Comparison of ENCODE assay signal across 12 cellular contexts in genomic region chr19:29672319-29672932, GRCh38. TPM values are rescaled to one million over a fixed set of nuclear protein-coding genes. Genes with fewer than 3 reads are reported as not detected.
DNase-seq lines count a peak whose midpoint lies in the region; ATAC-seq, FAIRE-seq and TF ChIP-seq lines count a peak whose summit lies in the region.
"Had no signal": no experiment of that assay in that cellular context is flagged by ENCODE, and none has a peak within 500 bp of the region (broad histone marks: within the 10 kb centered on the region; RNA-seq: fewer than 3 reads in every experiment).

No MANE protein-coding gene starts in this region.

- H3K4me1 Mint-ChIP-seq in activated CD4-positive, alpha-beta memory T cell treated with anti-CD3 and anti-CD28 coated beads for 36 hours (ENCODE audit: low read depth) = peaks cover 90% of the 10 kb centered on the region

- no peak overlapping the region for H3K9ac ChIP-seq in keratinocyte (ENCODE audit: control insufficient read depth, extremely low read depth, insufficient read depth, low read length)

- H3K27me3 ChIP-seq in keratinocyte (ENCODE audit: control insufficient read depth, extremely low read depth, insufficient read depth, low read length) = no peaks in the 10 kb centered on the region

- no peaks in the 10 kb centered on the region for H3K9me3 ChIP-seq in keratinocyte (ENCODE audit: control insufficient read depth, low read depth, low read length)

- peaks cover 23 to 25% of the 10 kb centered on the region in 2 experiments for H3K36me3 ChIP-seq in keratinocyte (ENCODE audit: control insufficient read depth in 2 of 2, extremely low read depth in 1 of 2, insufficient read depth in 2 of 2, low read length in 2 of 2)

- TF ChIP-seq CTCF in keratinocyte (optimal IDR thresholded peaks at IDR 0.05 in 1 of 3, IDR thresholded peaks at IDR 0.05 in 1 of 3, conservative IDR thresholded peaks at IDR 0.05 in 1 of 3; ENCODE audit: extremely low read depth in 1 of 3, insufficient read depth in 2 of 3, low read length in 3 of 3) = no peak

- no peak overlapping the region for H3K4me2 ChIP-seq in keratinocyte (ENCODE audit: control insufficient read depth, extremely low read depth, insufficient read depth, low read depth, low read length)

- peaks cover 58% of the 10 kb centered on the region for H3K36me3 Mint-ChIP-seq in activated CD4-positive, alpha-beta memory T cell treated with anti-CD3 and anti-CD28 coated beads for 36 hours

- no peaks in the 10 kb centered on the region for H3K9me3 Mint-ChIP-seq in activated CD4-positive, alpha-beta memory T cell treated with anti-CD3 and anti-CD28 coated beads for 36 hours
- H3K9me3 Mint-ChIP-seq: dendritic cell treated with granulocyte-macrophage colony-stimulating factor and Interleukin-4, amounts not matched to agents 40 ng/mL and 50 ng/mL, for 4 days had no signal

- H3K9me1 ChIP-seq in keratinocyte (ENCODE audit: control insufficient read depth, extremely low read depth, insufficient read depth, low read length) = peaks cover 13% of the 10 kb centered on the region

- H3K4me3 Mint-ChIP-seq in activated CD4-positive, alpha-beta memory T cell treated with anti-CD3 and anti-CD28 coated beads for 36 hours = peak overlapping the region; percentile 66
- H3K4me3 Mint-ChIP-seq: dendritic cell treated with granulocyte-macrophage colony-stimulating factor and Interleukin-4, amounts not matched to agents 40 ng/mL and 50 ng/mL, for 4 days had no signal

- CTCF ChIA-PET in activated CD4-positive, alpha-beta memory T cell treated with anti-CD3 and anti-CD28 coated beads for 36 hours (lab: Charles Lee) = interaction anchor here (0.9 to 4.7 kb wide), 16 partner anchors 8 to 409 kb away, joined by 3 to 45 read pairs (median 8); partner anchors contain the start of genes C19orf12 and POP4
- CTCF ChIA-PET in HEK293T (lab: Yijun Ruan, JAX) = interaction anchor here (2.1 kb wide), 1 partner anchor 44 kb away, joined by 5 read pairs; no protein-coding TSS in a partner anchor

- POLR2A ChIA-PET in activated CD4-positive, alpha-beta memory T cell treated with anti-CD3 and anti-CD28 coated beads for 36 hours (lab: Charles Lee) = interaction anchor here (1.0 to 3.0 kb wide), 12 partner anchors 9 to 85 kb away, joined by 3 to 24 read pairs (median 5); partner anchors contain the start of genes C19orf12 and POP4
- POLR2A ChIA-PET in HEK293T (lab: Yijun Ruan, JAX) = interaction anchor here (0.8 to 2.2 kb wide), 2 partner anchors 43 to 66 kb away, joined by 4 to 10 read pairs; partner anchors contain the start of genes C19orf12 and POP4

- dilution Hi-C loops in keratinocyte (cut with MboI; ENCODE audit: extremely low pct_ligation_motif_present, low sequenced_read_pairs) = no loop called here

- no peak for ATAC-seq in HG03139 (IDR thresholded peaks at IDR 0.05; ENCODE audit: unreplicated experiment)

- H3K27ac ChIP-seq in keratinocyte (ENCODE audit: control insufficient read depth, insufficient read depth, low read length) (no peak overlapping the region), temporal lobe (ENCODE audit: low read depth, low read length) (peak overlapping the region; percentile 64)

- no peaks in the 10 kb centered on the region for H3K27me3 Mint-ChIP-seq in activated CD4-positive, alpha-beta memory T cell treated with anti-CD3 and anti-CD28 coated beads for 36 hours
- H3K27me3 Mint-ChIP-seq: dendritic cell treated with granulocyte-macrophage colony-stimulating factor and Interleukin-4, amounts not matched to agents 40 ng/mL and 50 ng/mL, for 4 days had no signal

- FAIRE-seq in keratinocyte (lab: Jason Lieb, UNC) = peak; percentile 32
- FAIRE-seq: G401.6 had no signal

- H2AFZ ChIP-seq in keratinocyte (ENCODE audit: control insufficient read depth, low read length) = no peak overlapping the region

- H4K20me1 ChIP-seq in keratinocyte (ENCODE audit: control insufficient read depth, extremely low read depth, insufficient read depth, low read length) = peaks cover 34% of the 10 kb centered on the region

- peak; percentile 37 for DNase-seq in activated T-cell treated with anti-CD3 and anti-CD28 coated beads, Interleukin-2, amount 50 U/mL, for 1 hour
- DNase-seq in activated T-cell treated with anti-CD3 and anti-CD28 coated beads for 4 hours (no peak), keratinocyte (ENCODE audit: low read depth, low spot score) (no peak), HEK293T (ENCODE audit: extremely low spot score) (no peak), NCI-H1930 (lab: John Stamatoyannopoulos, UW) (no peak)
- no peak for DNase-seq in activated CD4-positive, alpha-beta memory T cell treated with anti-CD3 and anti-CD28 coated beads for 36 hours
- DNase-seq: ACHN, NCI-H1694 had no signal

- H3K4me3 ChIP-seq in keratinocyte (ENCODE audit: control insufficient read depth in 2 of 3, extremely low read depth in 1 of 3, insufficient read depth in 2 of 3, low read depth in 1 of 3, low read length in 3 of 3) = no peak overlapping the region

- H3K4me1 ChIP-seq in keratinocyte (ENCODE audit: control insufficient read depth, extremely low read depth, insufficient read depth, low read length) = peaks cover 30% of the 10 kb centered on the region

- H3K27ac Mint-ChIP-seq in activated CD4-positive, alpha-beta memory T cell treated with anti-CD3 and anti-CD28 coated beads for 36 hours = peak overlapping the region; percentile 99
- H3K27ac Mint-ChIP-seq: dendritic cell treated with granulocyte-macrophage colony-stimulating factor and Interleukin-4, amounts not matched to agents 40 ng/mL and 50 ng/mL, for 4 days had no signal

- intact Hi-C loops in activated CD4-positive, alpha-beta memory T cell treated with anti-CD3 and anti-CD28 coated beads for 36 hours (cut with micrococcal nuclease) = loop anchor here (2.0 to 5.0 kb wide), 4 partner anchors 50 to 1540 kb away; partner anchors contain the start of gene UQCRFS1

- H3K79me2 ChIP-seq in keratinocyte (ENCODE audit: control insufficient read depth, insufficient read depth, low read length) = peaks cover 70% of the 10 kb centered on the region

TF ChIP-seq in HEK293T, 16 proteins besides CTCF, POLR2A, EP300 and RAD21:
- TF ChIP-seq FOXM1 (IDR thresholded peaks at IDR 0.05; ENCODE audit: borderline replicate concordance) (no peak), SP1 (IDR thresholded peaks at IDR 0.05) (no peak), TARDBP (IDR thresholded peaks at IDR 0.05) (no peak), BHLHE40 (IDR thresholded peaks at IDR 0.05; ENCODE audit: borderline replicate concordance) (no peak), ELF4 (IDR thresholded peaks at IDR 0.05) (no peak), ARNT (IDR thresholded peaks at IDR 0.05) (no peak), FOXK2 (IDR thresholded peaks at IDR 0.05) (no peak), L3MBTL2 (conservative IDR thresholded peaks at IDR 0.05) (no peak), NFRKB (IDR thresholded peaks at IDR 0.05) (no peak), CTBP1 (IDR thresholded peaks at IDR 0.05; ENCODE audit: borderline replicate concordance) (no peak), SUZ12 (IDR thresholded peaks at IDR 0.05) (no peak), ZNF384 (IDR thresholded peaks at IDR 0.05) (no peak), FOXA1 (IDR thresholded peaks at IDR 0.05) (no peak), HDGF (IDR thresholded peaks at IDR 0.05; ENCODE audit: borderline replicate concordance) (no peak), LEF1 (IDR thresholded peaks at IDR 0.05; ENCODE audit: borderline replicate concordance) (no peak)
- TF ChIP-seq, protein P1, sequence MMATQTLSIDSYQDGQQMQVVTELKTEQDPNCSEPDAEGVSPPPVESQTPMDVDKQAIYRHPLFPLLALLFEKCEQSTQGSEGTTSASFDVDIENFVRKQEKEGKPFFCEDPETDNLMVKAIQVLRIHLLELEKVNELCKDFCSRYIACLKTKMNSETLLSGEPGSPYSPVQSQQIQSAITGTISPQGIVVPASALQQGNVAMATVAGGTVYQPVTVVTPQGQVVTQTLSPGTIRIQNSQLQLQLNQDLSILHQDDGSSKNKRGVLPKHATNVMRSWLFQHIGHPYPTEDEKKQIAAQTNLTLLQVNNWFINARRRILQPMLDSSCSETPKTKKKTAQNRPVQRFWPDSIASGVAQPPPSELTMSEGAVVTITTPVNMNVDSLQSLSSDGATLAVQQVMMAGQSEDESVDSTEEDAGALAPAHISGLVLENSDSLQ (IDR thresholded peaks at IDR 0.05) = no peak

RNA-seq across cellular contexts. Expression of gene PLEKHF1, which starts 7.2 kb away (rescaled TPM):
- total RNA-seq in activated CD4-positive, alpha-beta memory T cell treated with anti-CD3 and anti-CD28 coated beads for 36 hours = 10 to 100 TPM; 23.6 to 24.3 TPM
- 9.4 to 22.0 TPM (median 11.4 TPM) in 3 replicates for polyA plus RNA-seq in keratinocyte
- 4.2 TPM for polyA plus RNA-seq in keratinocyte (2011; ENCODE audit: low read depth)
- 7.8 and 18.2 TPM in 2 replicates for polyA plus RNA-seq in keratinocyte (2011; cell fraction: cytosol; rRNA removed)
- polyA plus RNA-seq in keratinocyte (2011; cell fraction: nucleus; rRNA removed) = 20.9 and 25.8 TPM in 2 replicates
- 8.8 and 15.1 TPM in 2 replicates for polyA plus RNA-seq in keratinocyte (2012; ENCODE audit: low replicate concordance)
- polyA minus RNA-seq in keratinocyte = 7.9 to 16.5 TPM (median 14.5 TPM) in 3 replicates
- 42.6 TPM for polyA minus RNA-seq in keratinocyte (2011; cell fraction: cytosol; rRNA and poly(A)+ RNA removed)
- polyA minus RNA-seq in keratinocyte (2011; cell fraction: nucleus; rRNA and poly(A)+ RNA removed) = 16.8 and 22.4 TPM in 2 replicates
- 0.49 TPM for total RNA-seq in temporal lobe

RNA-seq across cellular contexts. Expression of gene C19orf12, which starts 42.6 kb away (rescaled TPM):
- 10 to 100 TPM; 32.6 to 32.8 TPM for total RNA-seq in activated CD4-positive, alpha-beta memory T cell treated with anti-CD3 and anti-CD28 coated beads for 36 hours
- 10.9 to 14.0 TPM (median 12.3 TPM) in 3 replicates for polyA plus RNA-seq in keratinocyte
- polyA plus RNA-seq in keratinocyte (2011; ENCODE audit: low read depth) = 2.4 TPM
- polyA plus RNA-seq in keratinocyte (2011; cell fraction: cytosol; rRNA removed) = 14.3 TPM in 2 replicates
- 11.1 and 14.6 TPM in 2 replicates for polyA plus RNA-seq in keratinocyte (2011; cell fraction: nucleus; rRNA removed)
- 7.1 and 12.1 TPM in 2 replicates for polyA plus RNA-seq in keratinocyte (2012; ENCODE audit: low replicate concordance)
- 5.1 to 9.0 TPM (median 6.1 TPM) in 3 replicates for polyA minus RNA-seq in keratinocyte
- 9.6 TPM for polyA minus RNA-seq in keratinocyte (2011; cell fraction: cytosol; rRNA and poly(A)+ RNA removed)
- polyA minus RNA-seq in keratinocyte (2011; cell fraction: nucleus; rRNA and poly(A)+ RNA removed) = 4.6 and 6.7 TPM in 2 replicates
- total RNA-seq in temporal lobe = 35.9 TPM

Comparison
In these comparisons a context has a peak if more than half of its experiments do, and no peak if none do; other contexts are left out.
1. RNA of gene PLEKHF1, which starts 7.2 kb away (total RNA-seq): 23.6 to 24.3 TPM in activated CD4-positive, alpha-beta memory T cell treated with anti-CD3 and anti-CD28 coated beads for 36 hours; 0.49 TPM in temporal lobe (single experiment); every median in the first group is over 10 times any median in the second.